Comparison of ENCODE assay signal across 8 cellular contexts in genomic region chr1:173824315-173825081, GRCh38. TPM values are rescaled to one million over a fixed set of nuclear protein-coding genes. Genes with fewer than 3 reads are reported as not detected.
DNase-seq lines count a peak whose midpoint lies in the region; ATAC-seq and TF ChIP-seq lines count a peak whose summit lies in the region.

CENPL (minus strand) TSS chr1:173824883; CDS start chr1:173811299, 13,584 bp downstream.
DARS2 (plus strand) TSS chr1:173824673; CDS start chr1:173825230, 557 bp downstream.

- peak within 1 kb of the TSS; percentile 75 for H3K9ac ChIP-seq in Karpas-422 (ENCODE audit: low read length)

- H3K27me3 ChIP-seq in Karpas-422 (ENCODE audit: low read length) (no peaks in the 10 kb centered on the region), esophagus muscularis mucosa (no peaks in the 10 kb centered on the region)

- 0% methylated on average over 46 of the region's 55 CpGs for WGBS in esophagus muscularis mucosa

- H3K4me3 ChIP-seq in Karpas-422 (ENCODE audit: low read length) (peak within 1 kb of the TSS; percentile 76), esophagus muscularis mucosa (peak within 1 kb of the TSS; percentile 80 to 86 (median 82))

- no peaks in the 10 kb centered on the region; the same call in 1 of the 2 replicates for H4K20me1 ChIP-seq in Karpas-422 (ENCODE audit: insufficient read depth, low read depth, low read length)

- H3K4me2 ChIP-seq in Karpas-422 (ENCODE audit: low read depth, low read length, poor library complexity, severe bottlenecking) = peak within 1 kb of the TSS; percentile 86

- ATAC-seq in GM21825 (IDR thresholded peaks at IDR 0.05; ENCODE audit: unreplicated experiment) = peak; percentile 87

- no peak for TF ChIP-seq CTCF in esophagus muscularis mucosa (IDR thresholded peaks at IDR 0.05)

- no peaks in the 10 kb centered on the region for H3K9me2 ChIP-seq in Karpas-422 (replicated peaks; ENCODE audit: insufficient read depth, low read length)

- peak within 1 kb of the TSS; percentile 73 for H2AFZ ChIP-seq in Karpas-422 (ENCODE audit: low read length)

- H3K36me3 ChIP-seq in Karpas-422 (ENCODE audit: insufficient read depth, low read length) (peaks cover 22% of the 10 kb centered on the region; the same call in 1 of the 2 replicates), esophagus muscularis mucosa (peaks cover 0 to 7% (median 0%) of the 10 kb centered on the region in 4 donors)

- TF ChIP-seq POLR2A in esophagus muscularis mucosa (IDR thresholded peaks at IDR 0.05; ENCODE audit: low read depth) = no peak

- peaks cover 63% of the 10 kb centered on the region for H3K79me2 ChIP-seq in Karpas-422 (ENCODE audit: low read length)

- no peaks in the 10 kb centered on the region for H3K9me3 ChIP-seq in Karpas-422 (ENCODE audit: low read length)
- H3K9me3 ChIP-seq in esophagus muscularis mucosa = no peaks in the 10 kb centered on the region

- intact Hi-C loops in esophagus muscularis mucosa (cut with DNase I) = loop anchor here (2.0 to 10.0 kb wide), 3 partner anchors 42 to 1080 kb away; partner anchors contain the start of gene GAS5

- peak within 1 kb of the TSS; percentile 81 for H3K27ac ChIP-seq in Karpas-422 (ENCODE audit: low read length)
- H3K27ac ChIP-seq in esophagus muscularis mucosa (replicated peaks in 1 of 4) = peak within 1 kb of the TSS; percentile 90 to 95 (median 94)

- H3K4me1 ChIP-seq in Karpas-422 (ENCODE audit: low read length) (peaks cover 16% of the 10 kb centered on the region), esophagus muscularis mucosa (peaks cover 10 to 39% (median 24%) of the 10 kb centered on the region in 4 donors)

- DNase-seq in DMS79 treated with DMSO at 0.1 percent for 48 hours (lab: John Stamatoyannopoulos, UW) = peak; percentile 98
- peak; percentile 98 for DNase-seq in Karpas-422
- peak; percentile 98 for DNase-seq in RKO (ENCODE audit: low spot score)
- DNase-seq in activated T-helper 1 cell treated with Interleukin-2 at 50 U/mL for 16 hours (ENCODE audit: low read depth) = peak; percentile 79
- DNase-seq in esophagus muscularis mucosa (ENCODE audit: extremely low spot score) = peak; percentile 98
- peak; percentile 99 for DNase-seq in myocyte (ENCODE audit: low read depth)
- DNase-seq in stimulated activated CD8-positive, alpha-beta memory T cell treated with anti-CD3 and anti-CD28 coated beads, Interleukin-7, amount 100 ng/mL, for 48 hours (ENCODE audit: extremely low read depth in 1 of 2, low read depth in 1 of 2) = peak; percentile 70 to 87

- TF ChIP-seq EP300 in esophagus muscularis mucosa (IDR thresholded peaks at IDR 0.05) = no peak

RNA-seq across cellular contexts. Expression of gene CENPL, which starts in this region (rescaled TPM):
- 15.5 and 29.3 TPM in 2 replicates for total RNA-seq in Karpas-422 (2014; rRNA removed; shearing (Covaris generic); ENCODE audit: low replicate concordance)
- total RNA-seq in esophagus muscularis mucosa (1 to 10 TPM; 3.6 to 7.1 (median 5.8) TPM), myocyte (7.9 and 10.9 TPM in 2 replicates)
- 4.9 TPM for polyA plus RNA-seq in myocyte (2012)

RNA-seq across cellular contexts. Expression of gene DARS2, which starts in this region (rescaled TPM):
- 23.4 and 39.3 TPM in 2 replicates for total RNA-seq in Karpas-422 (2014; rRNA removed; shearing (Covaris generic); ENCODE audit: low replicate concordance)
- total RNA-seq in esophagus muscularis mucosa (1 to 10 TPM; 5.5 to 9.1 (median 7.7) TPM), myocyte (12.4 and 14.9 TPM in 2 replicates)
- 8.5 TPM for polyA plus RNA-seq in myocyte (2012)

Comparison
In these comparisons a context has a peak if more than half of its experiments do, and no peak if none do; other contexts are left out.
1. Peak in every context shown above with its lines: DNase-seq, ATAC-seq, H3K4me3 ChIP-seq and H3K27ac ChIP-seq.